ENCODE assay signal across 9 cellular contexts in the genomic region with DNA sequence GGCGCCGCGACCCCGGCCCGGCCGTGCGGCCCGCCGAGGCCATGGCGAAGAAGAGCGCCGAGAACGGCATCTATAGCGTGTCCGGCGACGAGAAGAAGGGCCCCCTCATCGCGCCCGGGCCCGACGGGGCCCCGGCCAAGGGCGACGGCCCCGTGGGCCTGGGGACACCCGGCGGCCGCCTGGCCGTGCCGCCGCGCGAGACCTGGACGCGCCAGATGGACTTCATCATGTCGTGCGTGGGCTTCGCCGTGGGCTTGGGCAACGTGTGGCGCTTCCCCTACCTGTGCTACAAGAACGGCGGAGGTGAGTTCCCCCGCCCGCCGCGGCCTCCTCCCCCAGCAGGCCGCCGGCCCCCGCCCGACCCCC. TPM values are rescaled to one million over a fixed set of nuclear protein-coding genes. Genes with fewer than 3 reads are reported as not detected.
DNase-seq lines count a peak whose midpoint lies in the region; ATAC-seq and TF ChIP-seq lines count a peak whose summit lies in the region.
"Had no signal": no experiment of that assay in that cellular context is flagged by ENCODE, and none has a peak within 500 bp of the region (broad histone marks: within the 10 kb centered on the region; RNA-seq: fewer than 3 reads in every experiment).

No MANE protein-coding gene starts in this region.

- intact Hi-C loops in Panc1 (cut with micrococcal nuclease; ENCODE audit: unreplicated experiment), result no loop called here
- intact Hi-C loops in naive thymus-derived CD4-positive, alpha-beta T cell (cut with micrococcal nuclease), result loop anchor here in 1 of 2 donors (5.0 kb wide), 2 partner anchors 34 to 239 kb away; a partner anchor contains a TSS

- no peaks in the 10 kb centered on the region for H3K27me3 ChIP-seq in Panc1 (ENCODE audit: control insufficient read depth, insufficient read depth, low read length)
- H3K27me3 ChIP-seq in naive thymus-derived CD4-positive, alpha-beta T cell (ENCODE audit: control insufficient read depth in 2 of 2, insufficient read depth in 2 of 2, low read length in 2 of 2), result no peaks in the 10 kb centered on the region

- no peaks in the 10 kb centered on the region for H3K9me3 ChIP-seq in Panc1 (ENCODE audit: control insufficient read depth, insufficient read depth, low read depth, low read length)
- H3K9me3 ChIP-seq in naive thymus-derived CD4-positive, alpha-beta T cell (ENCODE audit: control insufficient read depth in 2 of 3, low read length in 3 of 3), result no peaks in the 10 kb centered on the region

- H3K4me3 ChIP-seq in Panc1 (ENCODE audit: low read depth in 2 of 2, low read length in 2 of 2), result peak overlapping the region; percentile 48 to 50
- peak overlapping the region; percentile 62 for H3K4me3 ChIP-seq in fibroblast of the aortic adventitia (ENCODE audit: low read depth, low read length)
- no peak overlapping the region for H3K4me3 ChIP-seq in naive thymus-derived CD4-positive, alpha-beta T cell (ENCODE audit: low read length)

- BruUV-seq in Panc1 (replicated peaks; lab: Mats Ljungman, UMichigan), result no TSS peak

- H3K4me3 Mint-ChIP-seq in naive thymus-derived CD4-positive, alpha-beta T cell, result no peak overlapping the region
- no peak overlapping the region for H3K4me3 Mint-ChIP-seq in glutamatergic neuron (ENCODE audit: unreplicated experiment)
- H3K4me3 Mint-ChIP-seq: activated CD4-positive, alpha-beta memory T cell treated with anti-CD3 and anti-CD28 coated beads, Interleukin-2, amount 10 ng/mL, durations not matched to agents 7 days and 5 days; natural killer cell had no signal

- in situ Hi-C loops in Panc1 (cut with HindIII; ENCODE audit: low pct_unique_long_range_greater_than_20kb, low sequenced_read_pairs), result no loop called here

- peaks cover 0 to 3% (median 0%) of the 10 kb centered on the region in 11 donors for H3K9me3 Mint-ChIP-seq in naive thymus-derived CD4-positive, alpha-beta T cell
- H3K9me3 Mint-ChIP-seq in glutamatergic neuron (ENCODE audit: unreplicated experiment), result no peaks in the 10 kb centered on the region
- H3K9me3 Mint-ChIP-seq: activated CD4-positive, alpha-beta memory T cell treated with anti-CD3 and anti-CD28 coated beads, Interleukin-2, amount 10 ng/mL, durations not matched to agents 7 days and 5 days; natural killer cell had no signal

- TF ChIP-seq CTCF in Panc1 (IDR thresholded peaks at IDR 0.05), result no peak
- TF ChIP-seq CTCF in fibroblast of the aortic adventitia (IDR thresholded peaks at IDR 0.05; ENCODE audit: insufficient read depth, low read length), result no peak
- no peak for TF ChIP-seq CTCF in glutamatergic neuron (IDR thresholded peaks at IDR 0.05; ENCODE audit: partially characterized antibody, unreplicated experiment)

- H3K27ac Mint-ChIP-seq in naive thymus-derived CD4-positive, alpha-beta T cell, result no peak overlapping the region
- no peak overlapping the region for H3K27ac Mint-ChIP-seq in glutamatergic neuron (ENCODE audit: unreplicated experiment)
- H3K27ac Mint-ChIP-seq: activated CD4-positive, alpha-beta memory T cell treated with anti-CD3 and anti-CD28 coated beads, Interleukin-2, amount 10 ng/mL, durations not matched to agents 7 days and 5 days; natural killer cell had no signal

- POLR2A ChIA-PET in Panc1 (lab: Charles Lee), result no interaction called here
- POLR2A ChIA-PET in naive thymus-derived CD4-positive, alpha-beta T cell (lab: Charles Lee), result no interaction called here

- H3K4me1 Mint-ChIP-seq in naive thymus-derived CD4-positive, alpha-beta T cell, result peaks cover 0 to 7% (median 0%) of the 10 kb centered on the region in 7 donors
- peaks cover 2% of the 10 kb centered on the region for H3K4me1 Mint-ChIP-seq in glutamatergic neuron (ENCODE audit: low read depth, unreplicated experiment)
- H3K4me1 Mint-ChIP-seq: activated CD4-positive, alpha-beta memory T cell treated with anti-CD3 and anti-CD28 coated beads, Interleukin-2, amount 10 ng/mL, durations not matched to agents 7 days and 5 days; natural killer cell had no signal

- ATAC-seq in Panc1 (no peak), HG03439 (IDR thresholded peaks at IDR 0.05; ENCODE audit: unreplicated experiment) (no peak)
- ATAC-seq in naive thymus-derived CD4-positive, alpha-beta T cell, result no peak

- H3K4me1 ChIP-seq in Panc1 (ENCODE audit: control insufficient read depth, insufficient read depth, low read length), result peaks cover 30% of the 10 kb centered on the region
- H3K4me1 ChIP-seq in naive thymus-derived CD4-positive, alpha-beta T cell (ENCODE audit: control insufficient read depth in 2 of 2, insufficient read depth in 2 of 2, low read length in 2 of 2), result no peaks in the 10 kb centered on the region

- H3K36me3 ChIP-seq in Panc1 (ENCODE audit: control insufficient read depth, insufficient read depth, low read length), result no peaks in the 10 kb centered on the region
- H3K36me3 ChIP-seq in naive thymus-derived CD4-positive, alpha-beta T cell (ENCODE audit: control insufficient read depth in 2 of 3, insufficient read depth in 3 of 3, low read length in 3 of 3), result no peaks in the 10 kb centered on the region

- H3K27ac ChIP-seq in Panc1 (ENCODE audit: low read length) (no peak overlapping the region), substantia nigra (ENCODE audit: low read depth, low read length, poor library complexity, severe bottlenecking) (peak overlapping the region; percentile 81)
- H3K27ac ChIP-seq in naive thymus-derived CD4-positive, alpha-beta T cell (ENCODE audit: low read depth, low read length), result no peak overlapping the region

- DNase-seq in Panc1 (ENCODE audit: low read depth, low spot score) (no peak), fibroblast of the aortic adventitia (ENCODE audit: low read depth) (no peak), substantia nigra (lab: John Stamatoyannopoulos, UW) (no peak), glutamatergic neuron (no peak)
- DNase-seq in naive thymus-derived CD4-positive, alpha-beta T cell, result no peak
- DNase-seq: activated CD4-positive, alpha-beta memory T cell treated with anti-CD3 and anti-CD28 coated beads, Interleukin-2, amount 10 ng/mL, durations not matched to agents 7 days and 5 days; natural killer cell; OCI-M1 had no signal

- H3K36me3 Mint-ChIP-seq in naive thymus-derived CD4-positive, alpha-beta T cell, result no peaks in the 10 kb centered on the region
- H3K36me3 Mint-ChIP-seq in glutamatergic neuron (ENCODE audit: unreplicated experiment), result no peaks in the 10 kb centered on the region
- H3K36me3 Mint-ChIP-seq: natural killer cell had no signal

- H3K27me3 Mint-ChIP-seq in naive thymus-derived CD4-positive, alpha-beta T cell, result peaks cover 0 to 21% (median 0%) of the 10 kb centered on the region in 5 donors
- no peaks in the 10 kb centered on the region for H3K27me3 Mint-ChIP-seq in glutamatergic neuron (ENCODE audit: unreplicated experiment)

- CTCF ChIA-PET in Panc1 (lab: Charles Lee), result no interaction called here
- CTCF ChIA-PET in naive thymus-derived CD4-positive, alpha-beta T cell (lab: Charles Lee), result no interaction called here

RNA-seq across cellular contexts. Expression of a gene that starts 0.8 kb away (rescaled TPM):
- total RNA-seq in Panc1 (2021; ENCODE audit: unreplicated experiment) (125 TPM), fibroblast of the aortic adventitia (ENCODE audit: low replicate concordance) (5.6 and 8.8 TPM in 2 replicates), glutamatergic neuron (ENCODE audit: unreplicated experiment) (108 TPM)
- 165 TPM for polyA plus RNA-seq in Panc1 (2012; ENCODE audit: insufficient read length)
- total RNA-seq in naive thymus-derived CD4-positive, alpha-beta T cell, result 1 to 10 TPM in 2 of 5 experiments, under 1 TPM in 3; 0.14 to 2.6 (median 0.84) TPM
- polyA plus RNA-seq in naive thymus-derived CD4-positive, alpha-beta T cell, result under 1 TPM in 1 of 2 donors, not detected in 1; 0.10 TPM

RNA-seq across cellular contexts. Expression of a gene that starts 14.9 kb away (rescaled TPM):
- total RNA-seq in Panc1 (2021; ENCODE audit: unreplicated experiment), result 2.3 TPM
- 2.2 TPM for polyA plus RNA-seq in Panc1 (2012; ENCODE audit: insufficient read length)
- total RNA-seq in fibroblast of the aortic adventitia (ENCODE audit: low replicate concordance), result 0.33 TPM in 1 of 2 replicates, not detected in the other
- total RNA-seq in naive thymus-derived CD4-positive, alpha-beta T cell, result 1 to 10 TPM in 1 of 5 experiments, under 1 TPM in 2, not detected in 2; 0.35 to 1.1 (median 0.58) TPM
- not detected for polyA plus RNA-seq in naive thymus-derived CD4-positive, alpha-beta T cell
- total RNA-seq in glutamatergic neuron (ENCODE audit: unreplicated experiment), result 4.3 TPM

RNA-seq across cellular contexts. Expression of a gene that starts 35.7 kb away (rescaled TPM):
- 432 TPM for total RNA-seq in Panc1 (2021; ENCODE audit: unreplicated experiment)
- 455 TPM for polyA plus RNA-seq in Panc1 (2012; ENCODE audit: insufficient read length)
- total RNA-seq in fibroblast of the aortic adventitia (ENCODE audit: low replicate concordance), result 75.4 and 111 TPM in 2 replicates
- total RNA-seq in naive thymus-derived CD4-positive, alpha-beta T cell, result 100 to 1,000 TPM in 4 of 5 experiments, 10 to 100 TPM in 1; 80.2 to 153 (median 117) TPM
- polyA plus RNA-seq in naive thymus-derived CD4-positive, alpha-beta T cell, result 100 to 1,000 TPM; 297 to 329 TPM
- total RNA-seq in glutamatergic neuron (ENCODE audit: unreplicated experiment), result 155 TPM

RNA-seq across cellular contexts. Expression of a gene that starts 36.1 kb away (rescaled TPM):
- total RNA-seq in Panc1 (2021; ENCODE audit: unreplicated experiment) (86.6 TPM), fibroblast of the aortic adventitia (ENCODE audit: low replicate concordance) (9.3 and 15.5 TPM in 2 replicates), glutamatergic neuron (ENCODE audit: unreplicated experiment) (13.5 TPM)
- polyA plus RNA-seq in Panc1 (2012; ENCODE audit: insufficient read length), result 81.6 TPM
- total RNA-seq in naive thymus-derived CD4-positive, alpha-beta T cell, result 10 to 100 TPM in 3 of 5 experiments, 1 to 10 TPM in 2; 6.6 to 17.6 (median 10.2) TPM
- 1 to 10 TPM; 2.1 to 3.7 TPM for polyA plus RNA-seq in naive thymus-derived CD4-positive, alpha-beta T cell

RNA-seq across cellular contexts. Expression of a gene that starts 41.5 kb away (rescaled TPM):
- total RNA-seq in Panc1 (2021; ENCODE audit: unreplicated experiment) (7.1 TPM), fibroblast of the aortic adventitia (ENCODE audit: low replicate concordance) (not detected in 2 replicates), glutamatergic neuron (ENCODE audit: unreplicated experiment) (0.61 TPM)
- 9.8 TPM for polyA plus RNA-seq in Panc1 (2012; ENCODE audit: insufficient read length)
- not detected for total RNA-seq in naive thymus-derived CD4-positive, alpha-beta T cell
- polyA plus RNA-seq in naive thymus-derived CD4-positive, alpha-beta T cell, result not detected
- total RNA-seq: activated CD4-positive, alpha-beta memory T cell treated with anti-CD3 and anti-CD28 coated beads, Interleukin-2, amount 10 ng/mL, durations not matched to agents 7 days and 5 days; natural killer cell had no signal

Comparison
In these comparisons a context has a peak if more than half of its experiments do, and no peak if none do; other contexts are left out.
1. RNA of a gene that starts 0.8 kb away (total RNA-seq): 125 TPM in Panc1 (single experiment) and 108 TPM in glutamatergic neuron (single experiment); 5.6 to 8.8 TPM in fibroblast of the aortic adventitia and 0.14 to 2.6 TPM in naive thymus-derived CD4-positive, alpha-beta T cell; every median in the first group is over 10 times any median in the second.